Comparison of ENCODE assay signal across 15 cellular contexts in the genomic region with DNA sequence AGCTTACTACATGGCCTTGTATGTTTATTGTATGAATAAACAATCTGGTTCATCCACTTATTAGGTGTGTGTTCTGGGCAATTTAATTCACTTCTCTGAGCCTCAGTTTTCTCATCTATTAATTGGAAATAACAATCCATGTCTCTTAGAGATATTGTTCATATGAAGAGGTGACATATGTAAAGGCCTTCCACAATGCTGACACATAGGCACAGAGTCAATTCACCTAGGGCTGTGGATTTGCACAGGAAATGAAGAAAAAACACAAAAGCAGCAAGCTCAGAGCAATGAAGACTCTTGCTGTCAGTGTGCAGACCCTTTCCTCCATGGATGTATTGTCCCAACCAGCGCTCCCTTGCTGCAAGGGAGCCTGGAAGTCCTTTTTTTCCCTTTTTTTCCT.
"Had no signal": no experiment of that assay in that cellular context is flagged by ENCODE, and none has a peak within 500 bp of the region (broad histone marks: within the 10 kb centered on the region; RNA-seq: fewer than 3 reads in every experiment).

No MANE protein-coding gene starts in this region.

- H3K9ac ChIP-seq: neural progenitor cell, parathyroid adenoma had no signal

- H3K4me3 ChIP-seq: body of pancreas, gastroesophageal sphincter, neural progenitor cell, stomach, thoracic aorta had no signal

- H3K4me1 Mint-ChIP-seq: activated B cell treated with CpG ODN at 0.5 μM for 24 hours; activated CD4-positive, alpha-beta T cell treated with anti-CD3 and anti-CD28 coated beads, Interleukin-2, amount 10 ng/mL, durations not matched to agents 24 days and 14 days; activated naive CD4-positive, alpha-beta T cell treated with anti-CD3 and anti-CD28 coated beads, Interleukin-2, amount 50 U/mL, for 24 hours had no signal

- H3K4me2 ChIP-seq: neural progenitor cell had no signal

- H3K27me3 Mint-ChIP-seq: dendritic cell treated with granulocyte-macrophage colony-stimulating factor and Interleukin-4, amounts not matched to agents 40 ng/mL and 50 ng/mL, for 4 days had no signal

- H3K9me3 ChIP-seq: body of pancreas, gastroesophageal sphincter, stomach, thoracic aorta had no signal

- H3K4me3 Mint-ChIP-seq: activated B cell treated with CpG ODN at 0.5 μM for 24 hours; activated CD4-positive, alpha-beta T cell treated with anti-CD3 and anti-CD28 coated beads, Interleukin-2, amount 10 ng/mL, durations not matched to agents 24 days and 14 days; activated naive CD4-positive, alpha-beta T cell treated with anti-CD3 and anti-CD28 coated beads, Interleukin-2, amount 50 U/mL, for 24 hours; dendritic cell treated with granulocyte-macrophage colony-stimulating factor and Interleukin-4, amounts not matched to agents 40 ng/mL and 50 ng/mL, for 4 days; neural progenitor cell; T-helper 1 cell treated with Interleukin-12 subunit alpha and Interleukin-12 subunit beta and Interleukin-4 antibody, amounts not matched to agents 30 μg/mL and 1 μg/mL, for 36 hours had no signal

- H3K36me3 ChIP-seq: gastroesophageal sphincter, neural progenitor cell, stomach, thoracic aorta had no signal

- H3K36me3 Mint-ChIP-seq: activated naive CD4-positive, alpha-beta T cell treated with anti-CD3 and anti-CD28 coated beads, Interleukin-2, amount 50 U/mL, for 24 hours; neural progenitor cell had no signal

- H3K9me3 Mint-ChIP-seq: activated B cell treated with CpG ODN at 0.5 μM for 24 hours; activated CD4-positive, alpha-beta T cell treated with anti-CD3 and anti-CD28 coated beads, Interleukin-2, amount 10 ng/mL, durations not matched to agents 24 days and 14 days; activated naive CD4-positive, alpha-beta T cell treated with anti-CD3 and anti-CD28 coated beads, Interleukin-2, amount 50 U/mL, for 24 hours; activated T-helper 2 cell treated with anti-CD3 and anti-CD28 coated beads, Interferon-gamma antibody, Interleukin-2, Interleukin-4, amounts not matched to agents 10 μg/mL and 5 μg/mL and 100 μg/mL, durations not matched to agents 14 hours and 24 hours and 36 hours; dendritic cell treated with granulocyte-macrophage colony-stimulating factor and Interleukin-4, amounts not matched to agents 40 ng/mL and 50 ng/mL, for 4 days; neural progenitor cell; T-helper 1 cell treated with Interleukin-12 subunit alpha and Interleukin-12 subunit beta and Interleukin-4 antibody, amounts not matched to agents 30 μg/mL and 1 μg/mL, for 36 hours had no signal

- H3K27me3 ChIP-seq: body of pancreas, gastroesophageal sphincter, neural progenitor cell, stomach had no signal

- ATAC-seq: body of pancreas, gastroesophageal sphincter, left ventricle myocardium superior had no signal

- H2AFZ ChIP-seq: neural progenitor cell, parathyroid adenoma had no signal

- H3K4me1 ChIP-seq: body of pancreas, gastroesophageal sphincter, stomach had no signal

- H3K79me2 ChIP-seq: parathyroid adenoma had no signal

- DNase-seq: activated B cell treated with CpG ODN at 0.5 μM for 24 hours; activated CD4-positive, alpha-beta T cell treated with anti-CD3 and anti-CD28 coated beads, Interleukin-2, amount 10 ng/mL, durations not matched to agents 24 days and 14 days; activated CD8-positive, alpha-beta memory T cell treated with anti-CD3 and anti-CD28 coated beads for 24 hours; body of pancreas; kidney; left ventricle myocardium superior; stomach had no signal

- H3K27ac ChIP-seq: body of pancreas, gastroesophageal sphincter, neural progenitor cell, parathyroid adenoma, stomach, thoracic aorta had no signal

- H3K27ac Mint-ChIP-seq: activated B cell treated with CpG ODN at 0.5 μM for 24 hours; activated CD4-positive, alpha-beta T cell treated with anti-CD3 and anti-CD28 coated beads, Interleukin-2, amount 10 ng/mL, durations not matched to agents 24 days and 14 days; activated naive CD4-positive, alpha-beta T cell treated with anti-CD3 and anti-CD28 coated beads, Interleukin-2, amount 50 U/mL, for 24 hours; activated T-helper 2 cell treated with anti-CD3 and anti-CD28 coated beads, Interferon-gamma antibody, Interleukin-2, Interleukin-4, amounts not matched to agents 10 μg/mL and 5 μg/mL and 100 μg/mL, durations not matched to agents 14 hours and 24 hours and 36 hours; dendritic cell treated with granulocyte-macrophage colony-stimulating factor and Interleukin-4, amounts not matched to agents 40 ng/mL and 50 ng/mL, for 4 days; neural progenitor cell; T-helper 1 cell treated with Interleukin-12 subunit alpha and Interleukin-12 subunit beta and Interleukin-4 antibody, amounts not matched to agents 30 μg/mL and 1 μg/mL, for 36 hours had no signal
